In genomic region chr6:35688605-35689322, GRCh38 we compare ENCODE assay signal across 1 cellular context.
TF ChIP-seq lines count a peak whose summit lies in the region.

Gene FKBP5, minus strand, starts transcription at chr6:35688915. Its CDS starts 46,091 bp downstream, at chr6:35642824.

TF ChIP-seq in K562, 482 proteins besides CTCF, POLR2A, EP300 and RAD21 (continued from another document and continues in another):
- TF ChIP-seq SNRNP70 (optimal IDR thresholded peaks at IDR 0.05; ENCODE audit: low read depth, low read length) (no peak), CBFA2T2 (conservative IDR thresholded peaks at IDR 0.05) (no peak), USF2 (CRISPR knock-in tag; IDR thresholded peaks at IDR 0.05) (peak; percentile 83), NONO (IDR thresholded peaks at IDR 0.05; ENCODE audit: low read depth in 2 of 2, low read length in 1 of 2) (peak; percentile 74 to 91), ZNF324 (CRISPR knock-in tag; IDR thresholded peaks at IDR 0.05) (no peak), SOX6 (IDR thresholded peaks at IDR 0.05) (no peak), PURB (CRISPR knock-in tag; IDR thresholded peaks at IDR 0.05; ENCODE audit: low read depth) (no peak), SNIP1 (IDR thresholded peaks at IDR 0.05; ENCODE audit: low read depth) (no peak), ZNF583 (CRISPR knock-in tag; IDR thresholded peaks at IDR 0.05) (peak; percentile 64; the same call in 1 of the 2 replicates), PML (IDR thresholded peaks at IDR 0.05; ENCODE audit: low read length) (peak; percentile 50; the same call in 1 of the 2 replicates), ERF (CRISPR knock-in tag; IDR thresholded peaks at IDR 0.05) (peak; percentile 87), UBTF (IDR thresholded peaks at IDR 0.05; ENCODE audit: borderline replicate concordance in 1 of 2, low read depth in 2 of 2, low read length in 2 of 2) (no peak), JUND (IDR thresholded peaks at IDR 0.05; ENCODE audit: borderline replicate concordance, low read depth, low read length) (no peak; the same call in 1 of the 2 replicates), JUND (tag; IDR thresholded peaks at IDR 0.05; ENCODE audit: borderline replicate concordance, low read depth, low read length) (peak; percentile 23; the same call in 1 of the 3 replicates), RAD51 (IDR thresholded peaks at IDR 0.05; ENCODE audit: borderline replicate concordance, low read depth) (peak; percentile 78), ZNF133 (CRISPR knock-in tag; IDR thresholded peaks at IDR 0.05) (no peak), CHD2 (IDR thresholded peaks at IDR 0.05; ENCODE audit: low read depth, low read length) (peak; percentile 68), MEIS2 (IDR thresholded peaks at IDR 0.05; ENCODE audit: partially characterized antibody) (peak; percentile 44), TAF1 (IDR thresholded peaks at IDR 0.05; ENCODE audit: control insufficient read depth, extremely low read depth, insufficient read depth, low read length, severe bottlenecking) (peak; percentile 85), PATZ1 (CRISPR knock-in tag; IDR thresholded peaks at IDR 0.05; ENCODE audit: borderline replicate concordance) (no peak), XRCC3 (IDR thresholded peaks at IDR 0.05) (no peak), ILK (tag; IDR thresholded peaks at IDR 0.05; ENCODE audit: borderline replicate concordance, low read depth) (no peak), ZNF507 (tag; conservative IDR thresholded peaks at IDR 0.05) (no peak), FOXM1 (IDR thresholded peaks at IDR 0.05; ENCODE audit: low read depth) (no peak), FOXM1 (CRISPR knock-in tag; IDR thresholded peaks at IDR 0.05; ENCODE audit: low read depth) (peak; percentile 93), HDAC1 (IDR thresholded peaks at IDR 0.05) (peak in 1 of 2 experiments; percentile 87; a peak in 2 of 4 replicates), ETS1 (conservative IDR thresholded peaks at IDR 0.05; ENCODE audit: control insufficient read depth, low read depth, low read length) (no peak; the same call in 1 of the 2 replicates), NR2C1 (IDR thresholded peaks at IDR 0.05) (0 out of 2 replicates have a peak, but pooled peaks have one; percentile 38), NR2C1 (tag; IDR thresholded peaks at IDR 0.05) (peak; percentile 70), SMARCC2 (IDR thresholded peaks at IDR 0.05; ENCODE audit: low read depth) (no peak), MTF1 (CRISPR knock-in tag; IDR thresholded peaks at IDR 0.05; ENCODE audit: borderline replicate concordance) (no peak), ZNF76 (CRISPR knock-in tag; IDR thresholded peaks at IDR 0.05; ENCODE audit: borderline replicate concordance) (peak; percentile 72; the same call in 1 of the 2 replicates), KHSRP (IDR thresholded peaks at IDR 0.05) (no peak), HDAC2 (IDR thresholded peaks at IDR 0.05) (peak; percentile 81), TAF15 (IDR thresholded peaks at IDR 0.05; ENCODE audit: low read depth, low read length) (no peak), KAT7 (CRISPR knock-in tag; IDR thresholded peaks at IDR 0.05; ENCODE audit: borderline replicate concordance) (no peak), ESRRA (IDR thresholded peaks at IDR 0.05; ENCODE audit: borderline replicate concordance, low read depth) (no peak), CHCHD3 (CRISPR knock-in tag; IDR thresholded peaks at IDR 0.05) (no peak), SAFB (IDR thresholded peaks at IDR 0.05; ENCODE audit: borderline replicate concordance, low read depth, low read length) (peak; percentile 73), ZNF77 (CRISPR knock-in tag; IDR thresholded peaks at IDR 0.05) (no peak), TCF15 (CRISPR knock-in tag; IDR thresholded peaks at IDR 0.05) (no peak), GTF2E2 (tag; IDR thresholded peaks at IDR 0.05) (peak; percentile 56; the same call in 1 of the 2 replicates), HLTF (IDR thresholded peaks at IDR 0.05) (no peak), MAFK (IDR thresholded peaks at IDR 0.05; ENCODE audit: low read length) (no peak), ZNF79 (CRISPR knock-in tag; IDR thresholded peaks at IDR 0.05; ENCODE audit: low read depth) (no peak), PRDM10 (IDR thresholded peaks at IDR 0.05; ENCODE audit: partially characterized antibody) (no peak), ZBTB17 (CRISPR knock-in tag; IDR thresholded peaks at IDR 0.05) (no peak; the same call in 1 of the 2 replicates), BDP1 (IDR thresholded peaks at IDR 0.05; ENCODE audit: insufficient read depth, insufficient read length) (no peak), HDAC3 (IDR thresholded peaks at IDR 0.05; ENCODE audit: borderline replicate concordance, partially characterized antibody) (no peak), ARID2 (IDR thresholded peaks at IDR 0.05) (no peak), PHTF2 (CRISPR knock-in tag; IDR thresholded peaks at IDR 0.05) (no peak), ZNF12 (CRISPR knock-in tag; IDR thresholded peaks at IDR 0.05) (no peak), E2F6 (IDR thresholded peaks at IDR 0.05; ENCODE audit: borderline replicate concordance in 1 of 2, extremely low read depth in 1 of 2, insufficient read depth in 1 of 2, insufficient read length in 1 of 2, low read depth in 1 of 2, low read length in 1 of 2, poor library complexity in 1 of 2, severe bottlenecking in 1 of 2) (peak; percentile 63 to 97), ZFP36 (IDR thresholded peaks at IDR 0.05; ENCODE audit: low read depth, low read length, partially characterized antibody) (no peak), LCOR (CRISPR knock-in tag; IDR thresholded peaks at IDR 0.05) (no peak), VEZF1 (CRISPR knock-in tag; IDR thresholded peaks at IDR 0.05) (peak; percentile 55), TRIM24 (IDR thresholded peaks at IDR 0.05) (no peak), GTF2A2 (tag; IDR thresholded peaks at IDR 0.05) (no peak), ELK3 (CRISPR knock-in tag; IDR thresholded peaks at IDR 0.05) (no peak), FOXO4 (CRISPR knock-in tag; IDR thresholded peaks at IDR 0.05) (peak; percentile 33; the same call in 1 of the 2 replicates), ZNF644 (tag; IDR thresholded peaks at IDR 0.05; ENCODE audit: low read depth) (no peak)
